ENCODE assay signal across 9 cellular contexts in genomic region chr22:42179616-42180015, GRCh38. TPM values are rescaled to one million over a fixed set of nuclear protein-coding genes. Genes with fewer than 3 reads are reported as not detected.
DNase-seq lines count a peak whose midpoint lies in the region; ATAC-seq and TF ChIP-seq lines count a peak whose summit lies in the region.
"Had no signal": no experiment of that assay in that cellular context is flagged by ENCODE, and none has a peak within 500 bp of the region (broad histone marks: within the 10 kb centered on the region; RNA-seq: fewer than 3 reads in every experiment).

No MANE protein-coding gene starts in this region.

- no peaks in the 10 kb centered on the region for H3K9me3 Mint-ChIP-seq in CD8-positive, alpha-beta memory T cell

- no peak for ATAC-seq in HG03571 (IDR thresholded peaks at IDR 0.05; ENCODE audit: unreplicated experiment)

- DNase-seq in CD8-positive, alpha-beta memory T cell = no peak
- no peak for DNase-seq in breast epithelium (ENCODE audit: low spot score in 2 of 2)
- peak; percentile 97 for DNase-seq in myocyte (ENCODE audit: low read depth)
- DNase-seq in amygdala (lab: John Stamatoyannopoulos, UW) = no peak
- DNase-seq in HPDE6-E6E7 (ENCODE audit: extremely low spot score) = no peak
- no peak for DNase-seq in GM19240 (ENCODE audit: insufficient read length, low spot score)

- H3K36me3 ChIP-seq in CD8-positive, alpha-beta memory T cell (ENCODE audit: insufficient read depth, low read length) = no peaks in the 10 kb centered on the region
- peaks cover 50% of the 10 kb centered on the region for H3K36me3 ChIP-seq in KOPT-K1 (ENCODE audit: insufficient read depth, low read length)
- no peaks in the 10 kb centered on the region for H3K36me3 ChIP-seq in breast epithelium

- no peak for TF ChIP-seq CTCF in breast epithelium (IDR thresholded peaks at IDR 0.05)

- no peak for TF ChIP-seq POLR2A in breast epithelium (IDR thresholded peaks at IDR 0.05)

- POLR2A ChIA-PET in CD8-positive, alpha-beta memory T cell (lab: Charles Lee) = no interaction called here

- no peak overlapping the region for H3K27ac ChIP-seq in CD8-positive, alpha-beta memory T cell (ENCODE audit: low read depth, low read length)
- H3K27ac ChIP-seq in KOPT-K1 (ENCODE audit: low read depth, low read length, poor library complexity, severe bottlenecking) = peak overlapping the region; percentile 34
- H3K27ac ChIP-seq in breast epithelium = peak overlapping the region; percentile 48 to 59

- CTCF ChIA-PET in CD8-positive, alpha-beta memory T cell (lab: Charles Lee) = no interaction called here

- H3K9me3 ChIP-seq in CD8-positive, alpha-beta memory T cell (ENCODE audit: low read length) = no peaks in the 10 kb centered on the region
- H3K9me3 ChIP-seq in KOPT-K1 (ENCODE audit: insufficient read depth, low read length, poor library complexity, severe bottlenecking) = no peaks in the 10 kb centered on the region
- H3K9me3 ChIP-seq in breast epithelium = no peaks in the 10 kb centered on the region

- peak overlapping the region in 3 of 7 donors; percentile 34 to 84 (median 48) for H3K4me3 Mint-ChIP-seq in CD8-positive, alpha-beta memory T cell

- peaks cover 0 to 29% (median 13%) of the 10 kb centered on the region in 3 donors for H3K36me3 Mint-ChIP-seq in CD8-positive, alpha-beta memory T cell

- intact Hi-C loops in breast epithelium (cut with DNase I; ENCODE audit: low total_unique reads) = no loop called here

- H3K27ac Mint-ChIP-seq in CD8-positive, alpha-beta memory T cell = peak overlapping the region in 7 of 8 donors; percentile 54 to 98 (median 95)

- peaks cover 69 to 83% (median 77%) of the 10 kb centered on the region in 3 donors for H3K4me1 Mint-ChIP-seq in CD8-positive, alpha-beta memory T cell

- H3K27me3 ChIP-seq in CD8-positive, alpha-beta memory T cell (ENCODE audit: insufficient read depth, low read length, poor library complexity, severe bottlenecking) = no peaks in the 10 kb centered on the region
- H3K27me3 ChIP-seq in breast epithelium = no peaks in the 10 kb centered on the region

- no peaks in the 10 kb centered on the region for H3K27me3 Mint-ChIP-seq in CD8-positive, alpha-beta memory T cell

- no peak overlapping the region for H3K4me3 ChIP-seq in CD8-positive, alpha-beta memory T cell (ENCODE audit: low read length)
- no peak overlapping the region for H3K4me3 ChIP-seq in breast epithelium

- H3K4me1 ChIP-seq in CD8-positive, alpha-beta memory T cell (ENCODE audit: insufficient read depth, low read length) = peaks cover 45% of the 10 kb centered on the region
- no peaks in the 10 kb centered on the region for H3K4me1 ChIP-seq in breast epithelium

RNA-seq across cellular contexts. Expression of gene CYP2D6, which starts 49.0 kb away (rescaled TPM):
- 1 to 10 TPM; 1.8 to 2.2 TPM for total RNA-seq in CD8-positive, alpha-beta memory T cell
- polyA plus RNA-seq in CD8-positive, alpha-beta memory T cell = 0.26 TPM
- total RNA-seq in breast epithelium (1 to 10 TPM in 1 of 3 donors, under 1 TPM in 2; 0.16 to 2.0 (median 0.73) TPM), myocyte (not detected in 2 replicates)
- polyA plus RNA-seq in myocyte (2012) = 0.64 TPM
- total RNA-seq: skeletal muscle tissue had no signal
